Comparison of ENCODE assay signal across 7 cellular contexts in the genomic region with DNA sequence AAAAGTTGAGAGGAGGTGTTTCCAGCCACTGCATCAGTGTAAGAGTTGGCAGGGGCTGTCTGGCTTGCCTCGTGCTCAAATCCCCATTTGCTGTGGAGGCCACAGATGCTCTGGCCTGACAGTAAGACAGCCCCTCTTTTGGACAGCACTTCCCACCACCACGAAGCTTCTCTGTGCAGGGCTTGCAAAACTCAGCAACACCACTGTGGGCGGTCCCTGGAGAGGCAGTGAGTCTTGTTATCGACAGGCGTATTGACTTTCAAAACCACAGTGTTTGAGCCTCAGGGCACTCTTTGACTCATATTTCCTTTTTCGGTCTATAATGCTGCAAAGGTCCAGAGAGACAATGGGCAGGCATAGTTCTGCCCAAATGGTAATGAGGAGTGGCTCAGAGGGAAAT.
A peak's percentile ranks its signal among the peaks of the same experiment; 100 is the strongest.
DNase-seq lines count a peak whose midpoint lies in the region; ATAC-seq and TF ChIP-seq lines count a peak whose summit lies in the region.

No MANE protein-coding gene starts in this region.

- TF ChIP-seq CTCF in OCI-LY3 (IDR thresholded peaks at IDR 0.05; ENCODE audit: low read depth, low read length), result no peak

- H3K79me2 ChIP-seq in OCI-LY3 (ENCODE audit: low read length), result no peaks in the 10 kb centered on the region

- peak overlapping the region; percentile 87 for H3K4me2 ChIP-seq in OCI-LY3 (ENCODE audit: low read length)

- ATAC-seq in HG02938 (IDR thresholded peaks at IDR 0.05; ENCODE audit: unreplicated experiment), result peak; percentile 95
- ATAC-seq in sciatic nerve, result peak; percentile 64

- 0 out of 2 replicates have a peak, but pooled peaks cover 2% of the 10 kb centered on the region for H3K9me3 ChIP-seq in OCI-LY3 (ENCODE audit: insufficient read depth, low read length)

- H3K9ac ChIP-seq in OCI-LY3 (ENCODE audit: low read length), result peak overlapping the region; percentile 29

- H3K4me1 ChIP-seq in OCI-LY3 (ENCODE audit: low read length), result peaks cover 43% of the 10 kb centered on the region

- H4K20me1 ChIP-seq in OCI-LY3 (ENCODE audit: insufficient read depth, low read length), result no peaks in the 10 kb centered on the region

- DNase-seq in GM19240 (ENCODE audit: insufficient read length, low spot score) (peak; percentile 47), sciatic nerve (ENCODE audit: low spot score) (no peak), SKM-1 treated with dmso at 0.1 percent for 144 hours (lab: John Stamatoyannopoulos, UW; ENCODE audit: unreplicated experiment) (no peak)
- DNase-seq in activated CD4-positive, alpha-beta T cell treated with anti-CD3 and anti-CD28 coated beads, Interleukin-2, amount 50 U/mL, for 4 hours, result no peak
- DNase-seq in activated CD4-positive, alpha-beta T cell treated with anti-CD3 and anti-CD28 coated beads, Interleukin-2, amount 50 U/mL, for 48 hours, result no peak

- intact Hi-C loops in sciatic nerve (cut with DNase I), result no loop called here

- no peaks in the 10 kb centered on the region for H3K36me3 ChIP-seq in OCI-LY3 (replicated peaks; ENCODE audit: low read depth, low read length)

- peak overlapping the region; percentile 64 for H3K4me3 ChIP-seq in OCI-LY3 (ENCODE audit: low read length)

- H2AFZ ChIP-seq in OCI-LY3 (ENCODE audit: low read depth, low read length), result no peak overlapping the region

- peaks cover 14% of the 10 kb centered on the region for H3K27me3 ChIP-seq in OCI-LY3 (ENCODE audit: low read depth, low read length)

- no peak overlapping the region for H3K27ac ChIP-seq in OCI-LY3 (ENCODE audit: low read length)
